Comparison of ENCODE assay signal across 1 cellular context in genomic region chr9:131481441-131482342, GRCh38.
TF ChIP-seq lines count a peak whose summit lies in the region.

No MANE protein-coding gene starts in this region.

TF ChIP-seq in HepG2, 621 proteins besides CTCF, POLR2A, EP300 and RAD21:
- TF ChIP-seq GRHL1 (CRISPR knock-in tag; conservative IDR thresholded peaks at IDR 0.05): no peak
- peak; percentile 41 for TF ChIP-seq AGO2 (optimal IDR thresholded peaks at IDR 0.05; ENCODE audit: low read depth, low read length)
- no peak for TF ChIP-seq KDM4B (CRISPR knock-in tag; IDR thresholded peaks at IDR 0.05)
- TF ChIP-seq POLR2G (IDR thresholded peaks at IDR 0.05; ENCODE audit: low read depth, low read length): 0 out of 2 replicates have a peak, but pooled peaks have one; percentile 22
- no peak for TF ChIP-seq SKI (IDR thresholded peaks at IDR 0.05; ENCODE audit: partially characterized antibody)
